In the genomic region with DNA sequence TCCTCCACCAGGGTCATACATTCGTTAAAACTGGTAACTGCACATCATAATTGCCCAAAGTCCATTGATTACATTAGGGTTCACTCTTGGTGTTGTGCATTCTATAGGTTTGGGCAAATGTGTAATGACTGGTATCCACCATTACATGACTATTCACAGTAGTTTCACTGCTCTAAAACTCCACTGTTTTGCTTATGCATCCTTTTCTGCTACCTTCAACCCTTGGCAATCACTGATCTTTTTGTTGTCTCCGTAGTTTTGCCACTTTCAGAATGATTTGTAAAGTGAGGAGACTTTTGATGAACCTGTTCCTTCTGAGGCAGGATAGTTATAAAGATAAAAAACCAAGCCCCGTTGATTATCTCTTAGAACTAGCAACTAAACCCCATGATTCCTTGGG, we compare ENCODE assay signal across 37 cellular contexts.
DNase-seq lines count a peak whose midpoint lies in the region; ATAC-seq, FAIRE-seq and TF ChIP-seq lines count a peak whose summit lies in the region.
"Had no signal": no experiment of that assay in that cellular context is flagged by ENCODE, and none has a peak within 500 bp of the region (broad histone marks: within the 10 kb centered on the region; RNA-seq: fewer than 3 reads in every experiment).

No MANE protein-coding gene starts in this region.

- no peaks in the 10 kb centered on the region for H3K9me2 ChIP-seq in Loucy (replicated peaks; ENCODE audit: low read depth, low read length)

- H4K20me1 ChIP-seq in Loucy (ENCODE audit: insufficient read depth, low read length, poor library complexity, severe bottlenecking) = no peaks in the 10 kb centered on the region
- H4K20me1 ChIP-seq in GM12878 (ENCODE audit: control insufficient read depth, insufficient read depth) = no peaks in the 10 kb centered on the region
- H4K20me1 ChIP-seq: BLaER1; BLaER1 treated with 17β-estradiol and CSF1 and Interleukin-3, amounts not matched to agents 10 nM and 100 nM had no signal

- TF ChIP-seq POLR2A in GM12891 (IDR thresholded peaks at IDR 0.05; ENCODE audit: low read depth, low read length) (no peak), GM12878 (IDR thresholded peaks at IDR 0.05; ENCODE audit: low read depth, low read length) (no peak), ovary (IDR thresholded peaks at IDR 0.05) (no peak)

- H3K36me3 Mint-ChIP-seq in activated naive CD8-positive, alpha-beta T cell treated with anti-CD3 and anti-CD28 coated beads, Interleukin-2, amount 50 U/mL, for 24 hours (ENCODE audit: low read depth) = no peaks in the 10 kb centered on the region
- H3K36me3 Mint-ChIP-seq: CD14-positive monocyte; CD4-positive, alpha-beta memory T cell; CD4-positive, CD25-positive, alpha-beta regulatory T cell; CD8-positive, alpha-beta memory T cell; CD8-positive, alpha-beta T cell had no signal

- H3K79me2 ChIP-seq in Loucy (ENCODE audit: insufficient read depth, low read length) = no peaks in the 10 kb centered on the region
- no peaks in the 10 kb centered on the region for H3K79me2 ChIP-seq in GM12878 (ENCODE audit: control insufficient read depth, insufficient read depth, low read length)

- no peak overlapping the region for H3K4me2 ChIP-seq in Loucy (ENCODE audit: low read depth, low read length, poor library complexity, severe bottlenecking)
- no peak overlapping the region for H3K4me2 ChIP-seq in GM12878 (ENCODE audit: control insufficient read depth, insufficient read depth)
- H3K4me2 ChIP-seq: A549; BLaER1; BLaER1 treated with 17β-estradiol and CSF1 and Interleukin-3, amounts not matched to agents 10 nM and 100 nM had no signal

- TF ChIP-seq EP300 in GM12878 (IDR thresholded peaks at IDR 0.05; ENCODE audit: borderline replicate concordance in 1 of 2, control insufficient read depth in 1 of 2, low read depth in 2 of 2, low read length in 2 of 2) (no peak), ovary (IDR thresholded peaks at IDR 0.05) (no peak)

- no peaks in the 10 kb centered on the region for H3K9me3 Mint-ChIP-seq in activated naive CD8-positive, alpha-beta T cell treated with anti-CD3 and anti-CD28 coated beads, Interleukin-2, amount 50 U/mL, for 24 hours
- H3K9me3 Mint-ChIP-seq: CD4-positive, alpha-beta T cell; CD8-positive, alpha-beta memory T cell; CD8-positive, alpha-beta T cell had no signal

- H3K9ac ChIP-seq in Loucy (ENCODE audit: low read depth, low read length, poor library complexity, severe bottlenecking) (no peak overlapping the region), GM12878 (ENCODE audit: control insufficient read depth, insufficient read depth, low read length) (no peak overlapping the region)
- H3K9ac ChIP-seq: BLaER1; BLaER1 treated with 17β-estradiol and CSF1 and Interleukin-3, amounts not matched to agents 10 nM and 100 nM had no signal

- RAD21 ChIA-PET in GM12878 (lab: Charles Lee; ENCODE audit: unreplicated experiment) = interaction anchor here (1.3 kb wide), 1 partner anchor 305 kb away, joined by 3 read pairs; no protein-coding TSS in a partner anchor

- FAIRE-seq in GM12891 (lab: Jason Lieb, UNC) (peak; percentile 28), HTR-8/SVneo (lab: Jason Lieb, UNC) (peak; percentile 44), GM12878 (lab: Jason Lieb, UNC) (no peak)
- FAIRE-seq: A204.1, A549, D721Med had no signal

- H3K27ac Mint-ChIP-seq in activated naive CD8-positive, alpha-beta T cell treated with anti-CD3 and anti-CD28 coated beads, Interleukin-2, amount 50 U/mL, for 24 hours = no peak overlapping the region
- H3K27ac Mint-ChIP-seq: B cell; CD14-positive monocyte; CD4-positive, alpha-beta memory T cell; CD4-positive, alpha-beta T cell; CD4-positive, CD25-positive, alpha-beta regulatory T cell; CD8-positive, alpha-beta memory T cell; CD8-positive, alpha-beta T cell had no signal

- no peaks in the 10 kb centered on the region for H3K4me1 Mint-ChIP-seq in activated naive CD8-positive, alpha-beta T cell treated with anti-CD3 and anti-CD28 coated beads, Interleukin-2, amount 50 U/mL, for 24 hours
- H3K4me1 Mint-ChIP-seq: B cell; CD14-positive monocyte; CD4-positive, alpha-beta memory T cell; CD4-positive, CD25-positive, alpha-beta regulatory T cell; CD8-positive, alpha-beta memory T cell had no signal

- in situ Hi-C loops in GM12878 (cut with MboI) = no loop called here

- 26% methylated on average over 3 of the region's 3 CpGs for WGBS in GM12878 (ENCODE audit: insufficient coverage, insufficient replicate concordance, low lambda C conversion rate, missing lambda C conversion rate)
- 44 to 60% (median 49%) methylated on average over 3 of the region's 3 CpGs for WGBS in ovary, 3 donors

- TF ChIP-seq RAD21 in GM12878 (IDR thresholded peaks at IDR 0.05; ENCODE audit: insufficient read depth, low read depth, low read length) = no peak

- DNase-seq in GM12891 (ENCODE audit: insufficient read length, low spot score) (no peak), HTR-8/SVneo (ENCODE audit: insufficient read length, low spot score) (no peak), GM12878 (ENCODE audit: low read depth, low spot score) (no peak), ovary (no peak)
- no peak for DNase-seq in activated naive CD8-positive, alpha-beta T cell treated with anti-CD3 and anti-CD28 coated beads, Interleukin-2, amount 50 U/mL, for 24 hours
- DNase-seq: 8988T; ACHN; AML-193; BE2C; C1 segment of cervical spinal cord; Caco-2; Calu3; CD4-positive, alpha-beta memory T cell; CD4-positive, alpha-beta T cell; CD4-positive, CD25-positive, alpha-beta regulatory T cell; CD8-positive, alpha-beta memory T cell; CD8-positive, alpha-beta T cell; COR-L47; DMS 273 treated with DMSO at 0.1 percent for 48 hours; DMS153; DMS53; DMS79; DMS79 treated with DMSO at 0.1 percent for 48 hours; DND-41; EL had no signal

- H3K27me3 ChIP-seq in Loucy (ENCODE audit: insufficient read depth, low read length, poor library complexity, severe bottlenecking) = no peaks in the 10 kb centered on the region
- no peaks in the 10 kb centered on the region for H3K27me3 ChIP-seq in GM12878 (replicated peaks in 1 of 2; ENCODE audit: control insufficient read depth in 2 of 2, insufficient read depth in 2 of 2, low read length in 1 of 2)
- no peaks in the 10 kb centered on the region for H3K27me3 ChIP-seq in ovary
- H3K27me3 ChIP-seq: BE2C; BLaER1; BLaER1 treated with 17β-estradiol and CSF1 and Interleukin-3, amounts not matched to agents 10 nM and 100 nM had no signal

- H3F3A ChIP-seq in Loucy (ENCODE audit: low read depth) = no peaks in the 10 kb centered on the region; the same call in 1 of the 2 replicates

- intact Hi-C loops in GM12878 (cut with micrococcal nuclease; ENCODE audit: unreplicated experiment) = no loop called here
- intact Hi-C loops in ovary (cut with DNase I) = no loop called here

- CTCF ChIA-PET in GM12878 (lab: Yijun Ruan, JAX) = interaction anchor here (1.3 to 2.1 kb wide), 4 partner anchors 9 to 483 kb away, joined by 5 to 7 read pairs (median 6); no protein-coding TSS in a partner anchor

- no peaks in the 10 kb centered on the region for H3K36me3 ChIP-seq in Loucy (ENCODE audit: insufficient read depth, low read length)
- no peaks in the 10 kb centered on the region for H3K36me3 ChIP-seq in GM12878 (ENCODE audit: control insufficient read depth in 2 of 2, insufficient read depth in 2 of 2, low read length in 1 of 2)
- H3K36me3 ChIP-seq in ovary = no peaks in the 10 kb centered on the region
- H3K36me3 ChIP-seq: BE2C; BLaER1; BLaER1 treated with 17β-estradiol and CSF1 and Interleukin-3, amounts not matched to agents 10 nM and 100 nM had no signal

- POLR2A ChIA-PET in GM12878 (lab: Charles Lee) = no interaction called here

- SMC1A ChIA-PET in GM12878 (lab: Charles Lee; ENCODE audit: uncharacterized antibody, unreplicated experiment) = interaction anchor here (1.0 to 1.5 kb wide), 2 partner anchors 13 to 47 kb away, joined by 3 to 6 read pairs; no protein-coding TSS in a partner anchor

- H3K9me3 ChIP-seq in Loucy (ENCODE audit: insufficient read depth, low read depth, low read length) (no peaks in the 10 kb centered on the region), GM12878 (replicated peaks; ENCODE audit: control insufficient read depth, insufficient read depth, low read length) (no peaks in the 10 kb centered on the region), ovary (no peaks in the 10 kb centered on the region)
- H3K9me3 ChIP-seq: A549; BE2C; BLaER1; BLaER1 treated with 17β-estradiol and CSF1 and Interleukin-3, amounts not matched to agents 10 nM and 100 nM; Caco-2 had no signal

- no peak overlapping the region for H3K4me3 Mint-ChIP-seq in activated naive CD8-positive, alpha-beta T cell treated with anti-CD3 and anti-CD28 coated beads, Interleukin-2, amount 50 U/mL, for 24 hours
- H3K4me3 Mint-ChIP-seq: B cell; CD14-positive monocyte; CD4-positive, alpha-beta memory T cell; CD4-positive, alpha-beta T cell; CD4-positive, CD25-positive, alpha-beta regulatory T cell; CD8-positive, alpha-beta memory T cell; CD8-positive, alpha-beta T cell had no signal

- H3K4me1 ChIP-seq in Loucy (ENCODE audit: insufficient read depth, low read length, poor library complexity, severe bottlenecking) = peaks cover 48% of the 10 kb centered on the region
- H3K4me1 ChIP-seq in GM12878 (ENCODE audit: control insufficient read depth, insufficient read depth, low read length) = 0 out of 2 replicates have a peak, but pooled peaks cover 2% of the 10 kb centered on the region
- H3K4me1 ChIP-seq in ovary (ENCODE audit: insufficient read depth) = peaks cover 2% of the 10 kb centered on the region
- H3K4me1 ChIP-seq: BE2C, Caco-2 had no signal

- peak overlapping the region; percentile 51; the same call in 1 of the 2 replicates for H2AFZ ChIP-seq in Loucy (ENCODE audit: low read length)
- H2AFZ ChIP-seq in GM12878 (ENCODE audit: control insufficient read depth, low read depth, low read length) = no peak overlapping the region

- H3K4me3 ChIP-seq in Loucy (ENCODE audit: low read length, poor library complexity, severe bottlenecking) (no peak overlapping the region), GM12878 (no peak overlapping the region), ovary (no peak overlapping the region)
- H3K4me3 ChIP-seq: A549; BLaER1; BLaER1 treated with 17β-estradiol and CSF1 and Interleukin-3, amounts not matched to agents 10 nM and 100 nM had no signal

- no TSS peak for BruUV-seq in GM12878 (replicated peaks; lab: Mats Ljungman, UMichigan)

- H3K27ac ChIP-seq in GM12878 (ENCODE audit: control insufficient read depth, insufficient read depth) (no peak overlapping the region), ovary (no peak overlapping the region)
- H3K27ac ChIP-seq: 22Rv1; A549; BLaER1; BLaER1 treated with 17β-estradiol and CSF1 and Interleukin-3, amounts not matched to agents 10 nM and 100 nM; C4-2B had no signal

- H3K27me3 Mint-ChIP-seq in activated naive CD8-positive, alpha-beta T cell treated with anti-CD3 and anti-CD28 coated beads, Interleukin-2, amount 50 U/mL, for 24 hours = peaks cover 2% of the 10 kb centered on the region

- TF ChIP-seq CTCF in Loucy (conservative IDR thresholded peaks at IDR 0.05; ENCODE audit: low read length) (no peak), GM12878 (IDR thresholded peaks at IDR 0.05 in 2 of 3, conservative IDR thresholded peaks at IDR 0.05 in 1 of 3; ENCODE audit: control insufficient read depth in 2 of 3, extremely low read depth in 1 of 3, insufficient read depth in 1 of 3, low read depth in 3 of 3, low read length in 3 of 3) (no peak), ovary (IDR thresholded peaks at IDR 0.05) (no peak)

- peak; percentile 51 for ATAC-seq in GM12878
- ATAC-seq in GM21619 (IDR thresholded peaks at IDR 0.05; ENCODE audit: unreplicated experiment) = no peak
- ATAC-seq in activated naive CD8-positive, alpha-beta T cell treated with anti-CD3 and anti-CD28 coated beads, Interleukin-2, amount 50 U/mL, for 24 hours = no peak
- ATAC-seq in HG02840 (IDR thresholded peaks at IDR 0.05; ENCODE audit: low FRiP score, unreplicated experiment) = no peak
- ATAC-seq: A549; CD8-positive, alpha-beta T cell had no signal
